In the genomic region with DNA sequence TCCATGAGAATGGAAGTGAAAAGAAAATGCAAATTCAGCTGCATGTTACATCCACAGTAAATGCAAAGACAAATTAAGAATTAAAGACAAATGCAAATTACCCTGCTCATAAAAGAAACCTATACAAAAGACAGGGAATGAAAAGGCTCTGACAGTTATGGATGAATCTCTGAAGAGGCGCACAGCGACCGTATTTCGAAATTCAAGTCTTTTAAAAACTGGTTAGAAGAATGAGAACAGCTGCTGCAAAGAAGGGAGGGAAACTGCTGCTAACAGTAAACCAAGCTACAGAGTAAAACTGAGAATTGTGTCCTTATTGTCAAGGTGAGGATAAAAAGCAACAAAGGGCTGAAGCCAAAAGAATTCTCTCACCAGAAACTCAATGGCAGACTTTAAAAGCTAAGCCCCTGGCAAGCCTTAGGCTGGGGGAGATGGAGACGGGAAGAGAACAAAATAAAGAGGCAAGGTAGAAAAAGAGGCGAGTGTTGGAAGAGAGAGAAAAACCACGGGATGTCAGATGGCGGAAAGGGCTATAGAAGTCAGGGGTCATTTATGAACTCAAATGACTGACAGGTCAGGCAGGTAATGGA, we compare ENCODE assay signal across 1 cellular context.
TF ChIP-seq lines count a peak whose summit lies in the region.

No MANE protein-coding gene starts in this region.

TF ChIP-seq in GM23338, 12 proteins besides CTCF, POLR2A, EP300 and RAD21:
- TF ChIP-seq, protein P1, sequence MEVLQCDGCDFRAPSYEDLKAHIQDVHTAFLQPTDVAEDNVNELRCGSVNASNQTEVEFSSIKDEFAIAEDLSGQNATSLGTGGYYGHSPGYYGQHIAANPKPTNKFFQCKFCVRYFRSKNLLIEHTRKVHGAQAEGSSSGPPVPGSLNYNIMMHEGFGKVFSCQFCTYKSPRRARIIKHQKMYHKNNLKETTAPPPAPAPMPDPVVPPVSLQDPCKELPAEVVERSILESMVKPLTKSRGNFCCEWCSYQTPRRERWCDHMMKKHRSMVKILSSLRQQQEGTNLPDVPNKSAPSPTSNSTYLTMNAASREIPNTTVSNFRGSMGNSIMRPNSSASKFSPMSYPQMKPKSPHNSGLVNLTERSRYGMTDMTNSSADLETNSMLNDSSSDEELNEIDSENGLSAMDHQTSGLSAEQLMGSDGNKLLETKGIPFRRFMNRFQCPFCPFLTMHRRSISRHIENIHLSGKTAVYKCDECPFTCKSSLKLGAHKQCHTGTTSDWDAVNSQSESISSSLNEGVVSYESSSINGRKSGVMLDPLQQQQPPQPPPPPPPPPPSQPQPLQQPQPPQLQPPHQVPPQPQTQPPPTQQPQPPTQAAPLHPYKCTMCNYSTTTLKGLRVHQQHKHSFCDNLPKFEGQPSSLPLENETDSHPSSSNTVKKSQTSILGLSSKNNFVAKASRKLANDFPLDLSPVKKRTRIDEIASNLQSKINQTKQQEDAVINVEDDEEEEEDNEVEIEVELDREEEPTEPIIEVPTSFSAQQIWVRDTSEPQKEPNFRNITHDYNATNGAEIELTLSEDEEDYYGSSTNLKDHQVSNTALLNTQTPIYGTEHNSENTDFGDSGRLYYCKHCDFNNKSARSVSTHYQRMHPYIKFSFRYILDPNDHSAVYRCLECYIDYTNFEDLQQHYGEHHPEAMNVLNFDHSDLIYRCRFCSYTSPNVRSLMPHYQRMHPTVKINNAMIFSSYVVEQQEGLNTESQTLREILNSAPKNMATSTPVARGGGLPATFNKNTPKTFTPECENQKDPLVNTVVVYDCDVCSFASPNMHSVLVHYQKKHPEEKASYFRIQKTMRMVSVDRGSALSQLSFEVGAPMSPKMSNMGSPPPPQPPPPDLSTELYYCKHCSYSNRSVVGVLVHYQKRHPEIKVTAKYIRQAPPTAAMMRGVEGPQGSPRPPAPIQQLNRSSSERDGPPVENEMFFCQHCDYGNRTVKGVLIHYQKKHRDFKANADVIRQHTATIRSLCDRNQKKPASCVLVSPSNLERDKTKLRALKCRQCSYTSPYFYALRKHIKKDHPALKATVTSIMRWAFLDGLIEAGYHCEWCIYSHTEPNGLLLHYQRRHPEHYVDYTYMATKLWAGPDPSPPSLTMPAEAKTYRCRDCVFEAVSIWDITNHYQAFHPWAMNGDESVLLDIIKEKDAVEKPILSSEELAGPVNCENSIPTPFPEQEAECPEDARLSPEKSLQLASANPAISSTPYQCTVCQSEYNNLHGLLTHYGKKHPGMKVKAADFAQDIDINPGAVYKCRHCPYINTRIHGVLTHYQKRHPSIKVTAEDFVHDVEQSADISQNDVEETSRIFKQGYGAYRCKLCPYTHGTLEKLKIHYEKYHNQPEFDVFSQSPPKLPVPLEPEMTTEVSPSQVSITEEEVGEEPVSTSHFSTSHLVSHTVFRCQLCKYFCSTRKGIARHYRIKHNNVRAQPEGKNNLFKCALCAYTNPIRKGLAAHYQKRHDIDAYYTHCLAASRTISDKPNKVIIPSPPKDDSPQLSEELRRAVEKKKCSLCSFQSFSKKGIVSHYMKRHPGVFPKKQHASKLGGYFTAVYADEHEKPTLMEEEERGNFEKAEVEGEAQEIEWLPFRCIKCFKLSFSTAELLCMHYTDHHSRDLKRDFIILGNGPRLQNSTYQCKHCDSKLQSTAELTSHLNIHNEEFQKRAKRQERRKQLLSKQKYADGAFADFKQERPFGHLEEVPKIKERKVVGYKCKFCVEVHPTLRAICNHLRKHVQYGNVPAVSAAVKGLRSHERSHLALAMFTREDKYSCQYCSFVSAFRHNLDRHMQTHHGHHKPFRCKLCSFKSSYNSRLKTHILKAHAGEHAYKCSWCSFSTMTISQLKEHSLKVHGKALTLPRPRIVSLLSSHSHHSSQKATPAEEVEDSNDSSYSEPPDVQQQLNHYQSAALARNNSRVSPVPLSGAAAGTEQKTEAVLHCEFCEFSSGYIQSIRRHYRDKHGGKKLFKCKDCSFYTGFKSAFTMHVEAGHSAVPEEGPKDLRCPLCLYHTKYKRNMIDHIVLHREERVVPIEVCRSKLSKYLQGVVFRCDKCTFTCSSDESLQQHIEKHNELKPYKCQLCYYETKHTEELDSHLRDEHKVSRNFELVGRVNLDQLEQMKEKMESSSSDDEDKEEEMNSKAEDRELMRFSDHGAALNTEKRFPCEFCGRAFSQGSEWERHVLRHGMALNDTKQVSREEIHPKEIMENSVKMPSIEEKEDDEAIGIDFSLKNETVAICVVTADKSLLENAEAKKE (CRISPR knock-in tag; IDR thresholded peaks at IDR 0.05), result 0 out of 2 replicates have a peak, but pooled peaks have one; percentile 10
- TF ChIP-seq, protein P2, sequence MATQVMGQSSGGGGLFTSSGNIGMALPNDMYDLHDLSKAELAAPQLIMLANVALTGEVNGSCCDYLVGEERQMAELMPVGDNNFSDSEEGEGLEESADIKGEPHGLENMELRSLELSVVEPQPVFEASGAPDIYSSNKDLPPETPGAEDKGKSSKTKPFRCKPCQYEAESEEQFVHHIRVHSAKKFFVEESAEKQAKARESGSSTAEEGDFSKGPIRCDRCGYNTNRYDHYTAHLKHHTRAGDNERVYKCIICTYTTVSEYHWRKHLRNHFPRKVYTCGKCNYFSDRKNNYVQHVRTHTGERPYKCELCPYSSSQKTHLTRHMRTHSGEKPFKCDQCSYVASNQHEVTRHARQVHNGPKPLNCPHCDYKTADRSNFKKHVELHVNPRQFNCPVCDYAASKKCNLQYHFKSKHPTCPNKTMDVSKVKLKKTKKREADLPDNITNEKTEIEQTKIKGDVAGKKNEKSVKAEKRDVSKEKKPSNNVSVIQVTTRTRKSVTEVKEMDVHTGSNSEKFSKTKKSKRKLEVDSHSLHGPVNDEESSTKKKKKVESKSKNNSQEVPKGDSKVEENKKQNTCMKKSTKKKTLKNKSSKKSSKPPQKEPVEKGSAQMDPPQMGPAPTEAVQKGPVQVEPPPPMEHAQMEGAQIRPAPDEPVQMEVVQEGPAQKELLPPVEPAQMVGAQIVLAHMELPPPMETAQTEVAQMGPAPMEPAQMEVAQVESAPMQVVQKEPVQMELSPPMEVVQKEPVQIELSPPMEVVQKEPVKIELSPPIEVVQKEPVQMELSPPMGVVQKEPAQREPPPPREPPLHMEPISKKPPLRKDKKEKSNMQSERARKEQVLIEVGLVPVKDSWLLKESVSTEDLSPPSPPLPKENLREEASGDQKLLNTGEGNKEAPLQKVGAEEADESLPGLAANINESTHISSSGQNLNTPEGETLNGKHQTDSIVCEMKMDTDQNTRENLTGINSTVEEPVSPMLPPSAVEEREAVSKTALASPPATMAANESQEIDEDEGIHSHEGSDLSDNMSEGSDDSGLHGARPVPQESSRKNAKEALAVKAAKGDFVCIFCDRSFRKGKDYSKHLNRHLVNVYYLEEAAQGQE (IDR thresholded peaks at IDR 0.05; ENCODE audit: unreplicated experiment), result no peak
